Comparison of ENCODE assay signal across 9 cellular contexts in the genomic region with DNA sequence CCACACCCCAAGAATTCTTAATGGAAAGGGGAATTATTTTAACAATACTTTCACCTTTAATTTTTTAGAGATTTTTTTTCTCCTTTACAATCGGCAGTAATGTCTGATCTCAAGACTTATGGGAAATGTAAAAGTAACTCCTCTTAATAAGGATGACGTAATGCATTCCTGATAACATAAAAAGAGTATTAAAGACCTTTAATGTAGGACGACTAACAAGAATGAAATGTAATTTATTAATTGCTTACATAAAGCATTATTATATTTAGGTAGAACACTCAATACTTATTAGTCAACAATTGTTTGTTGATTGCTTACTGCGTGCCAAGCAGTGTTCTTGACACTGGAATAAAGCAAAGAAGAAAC.
DNase-seq lines count a peak whose midpoint lies in the region; ATAC-seq and TF ChIP-seq lines count a peak whose summit lies in the region.
"Had no signal": no experiment of that assay in that cellular context is flagged by ENCODE, and none has a peak within 500 bp of the region (broad histone marks: within the 10 kb centered on the region; RNA-seq: fewer than 3 reads in every experiment).

No MANE protein-coding gene starts in this region.

- peaks cover 26% of the 10 kb centered on the region for H3K4me1 ChIP-seq in Panc1 (ENCODE audit: control insufficient read depth, insufficient read depth, low read length)
- H3K4me1 ChIP-seq in left lung: peaks cover 4 to 32% of the 10 kb centered on the region in 2 donors

- intact Hi-C loops in Calu3 (cut with micrococcal nuclease; ENCODE audit: unreplicated experiment): loop anchor here (5.0 kb wide), 1 partner anchor 710 kb away; no protein-coding TSS in a partner anchor
- intact Hi-C loops in Panc1 (cut with micrococcal nuclease; ENCODE audit: unreplicated experiment): no loop called here
- intact Hi-C loops in left lung (cut with DNase I): no loop called here

- H3K27me3 Mint-ChIP-seq in Calu3 (ENCODE audit: unreplicated experiment): no peaks in the 10 kb centered on the region
- peaks cover 14 to 15% of the 10 kb centered on the region in 2 donors for H3K27me3 Mint-ChIP-seq in natural killer cell treated with Interleukin-12 subunit alpha and Interleukin-12 subunit beta and Interleukin-15 and Interleukin-18, amount 100 ng/mL, for 72 hours

- H3K27me3 ChIP-seq in Panc1 (ENCODE audit: control insufficient read depth, insufficient read depth, low read length) (no peaks in the 10 kb centered on the region), left lung (peaks cover 0 to 33% of the 10 kb centered on the region in 2 donors)

- H3K4me3 ChIP-seq in Panc1 (ENCODE audit: low read depth in 2 of 2, low read length in 2 of 2) (peak overlapping the region; percentile 68 to 71), fibroblast of mammary gland (ENCODE audit: control insufficient read depth, low read depth, low read length) (peak overlapping the region; percentile 56), left lung (peak overlapping the region in 1 of 2 donors; percentile 63)

- peaks cover 11% of the 10 kb centered on the region for H3K4me1 Mint-ChIP-seq in Calu3 (ENCODE audit: low read depth, unreplicated experiment)
- H3K4me1 Mint-ChIP-seq in natural killer cell treated with Interleukin-12 subunit alpha and Interleukin-12 subunit beta and Interleukin-15 and Interleukin-18, amount 100 ng/mL, for 72 hours (ENCODE audit: low read depth in 2 of 2): peaks cover 7 to 9% of the 10 kb centered on the region in 2 donors

- POLR2A ChIA-PET in Panc1 (lab: Charles Lee): no interaction called here

- TF ChIP-seq CTCF in Calu3 (IDR thresholded peaks at IDR 0.05; ENCODE audit: unreplicated experiment) (no peak), Panc1 (IDR thresholded peaks at IDR 0.05) (no peak), fibroblast of mammary gland (conservative IDR thresholded peaks at IDR 0.05; ENCODE audit: control insufficient read depth, insufficient read depth, low read depth, low read length) (no peak), left lung (IDR thresholded peaks at IDR 0.05) (no peak), GM20000 (IDR thresholded peaks at IDR 0.05; ENCODE audit: extremely low read depth, missing control alignments) (no peak)

- H3K36me3 ChIP-seq in Panc1 (ENCODE audit: control insufficient read depth, insufficient read depth, low read length) (no peaks in the 10 kb centered on the region), left lung (no peaks in the 10 kb centered on the region)

- H3K27ac Mint-ChIP-seq in Calu3 (ENCODE audit: unreplicated experiment): peak overlapping the region; percentile 62
- H3K27ac Mint-ChIP-seq in natural killer cell treated with Interleukin-12 subunit alpha and Interleukin-12 subunit beta and Interleukin-15 and Interleukin-18, amount 100 ng/mL, for 72 hours: no peak overlapping the region
- H3K27ac Mint-ChIP-seq: activated naive CD8-positive, alpha-beta T cell treated with anti-CD3 and anti-CD28 coated beads, Interleukin-2, amount 10 ng/mL, durations not matched to agents 7 days and 5 days had no signal

- CTCF ChIA-PET in Calu3 (lab: Charles Lee) (interaction anchor here (1.1 kb wide), 1 partner anchor 156 kb away, joined by 4 read pairs; no protein-coding TSS in a partner anchor), Panc1 (lab: Charles Lee) (no interaction called here)

- H3K9me3 ChIP-seq in Panc1 (ENCODE audit: control insufficient read depth, insufficient read depth, low read depth, low read length): peaks cover 4% of the 10 kb centered on the region; the same call in 1 of the 2 replicates
- no peaks in the 10 kb centered on the region for H3K9me3 ChIP-seq in left lung

- ATAC-seq in Panc1 (no peak), left lung (no peak)
- no peak for ATAC-seq in natural killer cell treated with Interleukin-12 subunit alpha and Interleukin-12 subunit beta and Interleukin-15 and Interleukin-18, amount 100 ng/mL, for 72 hours

- peak overlapping the region; percentile 80 for H3K4me3 Mint-ChIP-seq in Calu3 (ENCODE audit: low read depth, unreplicated experiment)
- H3K4me3 Mint-ChIP-seq in natural killer cell treated with Interleukin-12 subunit alpha and Interleukin-12 subunit beta and Interleukin-15 and Interleukin-18, amount 100 ng/mL, for 72 hours: no peak overlapping the region

- BruUV-seq in Calu3 (replicated peaks; lab: Mats Ljungman, UMichigan) (no TSS peak), Panc1 (replicated peaks; lab: Mats Ljungman, UMichigan) (no TSS peak)

- in situ Hi-C loops in Panc1 (cut with HindIII; ENCODE audit: low pct_unique_long_range_greater_than_20kb, low sequenced_read_pairs): no loop called here

- no peaks in the 10 kb centered on the region for H3K9me3 Mint-ChIP-seq in Calu3 (ENCODE audit: low read depth, unreplicated experiment)
- H3K9me3 Mint-ChIP-seq in natural killer cell treated with Interleukin-12 subunit alpha and Interleukin-12 subunit beta and Interleukin-15 and Interleukin-18, amount 100 ng/mL, for 72 hours: no peaks in the 10 kb centered on the region
- H3K9me3 Mint-ChIP-seq: activated naive CD8-positive, alpha-beta T cell treated with anti-CD3 and anti-CD28 coated beads, Interleukin-2, amount 10 ng/mL, durations not matched to agents 7 days and 5 days had no signal

- H3K27ac ChIP-seq in Panc1 (ENCODE audit: low read length) (peak overlapping the region; percentile 97), left lung (peak overlapping the region in 1 of 2 donors; percentile 98)

- DNase-seq in Calu3 (no peak), Panc1 (ENCODE audit: low read depth, low spot score) (no peak), fibroblast of mammary gland (ENCODE audit: low read depth) (peak; percentile 22), renal cortical epithelial cell (ENCODE audit: low read depth) (peak; percentile 16), left lung (no peak), GM20000 (ENCODE audit: low spot score) (no peak)
- DNase-seq in natural killer cell treated with Interleukin-12 subunit alpha and Interleukin-12 subunit beta and Interleukin-15 and Interleukin-18, amount 100 ng/mL, for 72 hours (ENCODE audit: low spot score): no peak
- no peak for DNase-seq in stimulated activated CD4-positive, alpha-beta T cell treated with anti-CD3 and anti-CD28 coated beads, Interleukin-1b, Interleukin-23, amount 100 ng/mL, for 48 hours
- DNase-seq: activated naive CD8-positive, alpha-beta T cell treated with anti-CD3 and anti-CD28 coated beads, Interleukin-2, amount 10 ng/mL, durations not matched to agents 7 days and 5 days had no signal

- peaks cover 22% of the 10 kb centered on the region for H3K36me3 Mint-ChIP-seq in Calu3 (ENCODE audit: insufficient read depth, unreplicated experiment)
- peaks cover 12% of the 10 kb centered on the region for H3K36me3 Mint-ChIP-seq in natural killer cell treated with Interleukin-12 subunit alpha and Interleukin-12 subunit beta and Interleukin-15 and Interleukin-18, amount 100 ng/mL, for 72 hours
- H3K36me3 Mint-ChIP-seq: activated naive CD8-positive, alpha-beta T cell treated with anti-CD3 and anti-CD28 coated beads, Interleukin-2, amount 10 ng/mL, durations not matched to agents 7 days and 5 days had no signal

Comparison
In these comparisons a context has a peak if more than half of its experiments do, and no peak if none do; other contexts are left out.
1. DNase-seq: peak in fibroblast of mammary gland (single experiment) and renal cortical epithelial cell (single experiment); none in Calu3 (single experiment), Panc1 (single experiment), natural killer cell treated with Interleukin-12 subunit alpha and Interleukin-12 subunit beta and Interleukin-15 and Interleukin-18, amount 100 ng/mL, for 72 hours (single experiment), left lung (0 of 2), GM20000 (single experiment) and stimulated activated CD4-positive, alpha-beta T cell treated with anti-CD3 and anti-CD28 coated beads, Interleukin-1b, Interleukin-23, amount 100 ng/mL, for 48 hours (single experiment).